ENCODE assay signal across 8 cellular contexts in the genomic region with DNA sequence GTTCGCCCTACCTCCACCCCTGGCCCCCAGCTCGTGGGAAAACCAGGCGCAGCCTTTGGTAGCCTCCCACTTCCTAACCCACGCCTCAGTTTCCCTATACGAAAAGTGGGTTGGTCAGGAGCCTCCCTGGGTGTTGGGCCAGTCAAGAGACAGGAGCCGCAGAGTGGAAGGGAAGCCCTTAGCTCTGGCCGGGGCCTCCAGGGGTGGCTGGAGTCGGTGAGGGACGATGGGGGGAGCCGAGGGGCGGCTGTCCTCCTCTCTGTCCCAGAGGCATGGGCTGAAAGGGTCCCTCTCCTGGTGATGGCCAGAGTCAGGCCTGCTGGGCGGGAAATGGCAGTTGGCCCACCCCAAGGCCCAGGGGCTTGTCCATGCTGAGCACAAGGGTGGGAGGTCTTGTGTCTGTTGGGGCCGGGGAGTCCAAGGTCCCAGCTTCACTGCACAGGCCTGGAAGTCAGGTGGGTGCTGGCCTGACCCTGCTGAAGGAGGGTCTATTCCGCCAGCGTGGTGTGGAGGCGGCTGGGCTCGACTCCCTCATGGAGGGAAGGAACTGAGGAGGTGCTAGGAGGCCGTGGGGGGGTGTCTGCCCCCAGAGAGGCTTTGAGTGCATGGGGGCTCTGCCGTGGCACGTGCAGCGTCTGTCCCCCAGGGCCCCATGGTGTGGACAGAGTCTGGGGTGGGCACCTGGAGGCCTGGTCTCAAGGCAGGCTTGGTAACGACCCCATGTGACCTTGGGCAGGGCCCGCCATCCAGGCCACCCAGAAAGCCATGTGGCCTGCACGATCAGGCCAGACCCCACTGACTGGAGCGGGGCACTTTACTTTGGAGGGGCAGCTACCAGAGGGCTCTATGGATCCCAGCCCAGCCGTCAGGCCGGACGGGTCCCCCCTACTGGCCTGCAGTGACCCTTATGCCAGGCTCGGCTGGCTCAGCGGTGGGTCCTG.
DNase-seq lines count a peak whose midpoint lies in the region; ATAC-seq and TF ChIP-seq lines count a peak whose summit lies in the region.

No MANE protein-coding gene starts in this region.

- peaks cover 10% of the 10 kb centered on the region for H3K4me1 Mint-ChIP-seq in central memory CD8-positive, alpha-beta T cell

- H3K4me1 ChIP-seq in HUES48 (ENCODE audit: control insufficient read depth, insufficient read depth, low read length) (no peaks in the 10 kb centered on the region; the same call in 1 of the 2 replicates), mucosa of stomach (ENCODE audit: control insufficient read depth, insufficient read depth, low read length) (peaks cover 39% of the 10 kb centered on the region)

- peak overlapping the region; percentile 46 for H3K27ac Mint-ChIP-seq in central memory CD8-positive, alpha-beta T cell (ENCODE audit: low read depth)

- H3K27ac ChIP-seq in 22Rv1, result peak overlapping the region; percentile 83
- no peak overlapping the region for H3K27ac ChIP-seq in HUES48 (ENCODE audit: low read depth, low read length)

- H3K4me3 Mint-ChIP-seq in central memory CD8-positive, alpha-beta T cell, result peak overlapping the region; percentile 73

- peak overlapping the region; percentile 58; the same call in 1 of the 2 replicates for H3K4me3 ChIP-seq in HUES48 (ENCODE audit: low read depth, low read length)
- no peak overlapping the region for H3K4me3 ChIP-seq in mucosa of stomach (ENCODE audit: low read length)

- H3K9ac ChIP-seq in HUES48 (ENCODE audit: low read depth, low read length), result no peak overlapping the region
- peak overlapping the region; percentile 70 for H3K9ac ChIP-seq in mucosa of stomach (ENCODE audit: low read length)

- H3K9me3 Mint-ChIP-seq in central memory CD8-positive, alpha-beta T cell, result no peaks in the 10 kb centered on the region

- no peaks in the 10 kb centered on the region for H3K27me3 Mint-ChIP-seq in central memory CD8-positive, alpha-beta T cell

- peaks cover 5% of the 10 kb centered on the region for H3K36me3 Mint-ChIP-seq in central memory CD8-positive, alpha-beta T cell (ENCODE audit: insufficient read depth)

- H3K27me3 ChIP-seq in HUES48 (ENCODE audit: control insufficient read depth, insufficient read depth, low read length) (peaks cover 56% of the 10 kb centered on the region), mucosa of stomach (ENCODE audit: control insufficient read depth, insufficient read depth, low read length) (no peaks in the 10 kb centered on the region)

- H3K36me3 ChIP-seq in HUES48 (ENCODE audit: control insufficient read depth, insufficient read depth, low read length) (no peaks in the 10 kb centered on the region), mucosa of stomach (ENCODE audit: control insufficient read depth, insufficient read depth, low read length) (no peaks in the 10 kb centered on the region)

- no peak for ATAC-seq in central memory CD8-positive, alpha-beta T cell (replicated peaks; ENCODE audit: extremely low read depth, poor library complexity, severe bottlenecking)
- ATAC-seq in HG02588 (IDR thresholded peaks at IDR 0.05; ENCODE audit: unreplicated experiment), result no peak

- no peak for TF ChIP-seq CTCF in 22Rv1 (IDR thresholded peaks at IDR 0.05)

- no peak for DNase-seq in central memory CD8-positive, alpha-beta T cell (ENCODE audit: low spot score in 2 of 2)
- DNase-seq in iPS-NIHi11 (ENCODE audit: low spot score) (no peak), putamen (ENCODE audit: low spot score) (no peak), DMS53 treated with DMSO at 0.1 percent for 48 hours (lab: John Stamatoyannopoulos, UW; ENCODE audit: unreplicated experiment) (no peak)

- H3K9me3 ChIP-seq in HUES48 (ENCODE audit: control insufficient read depth, insufficient read depth, low read length), result no peaks in the 10 kb centered on the region
- H3K9me3 ChIP-seq in mucosa of stomach (ENCODE audit: control insufficient read depth, low read length), result no peaks in the 10 kb centered on the region
